1 cellular context compared by ENCODE assay signal in the genomic region with DNA sequence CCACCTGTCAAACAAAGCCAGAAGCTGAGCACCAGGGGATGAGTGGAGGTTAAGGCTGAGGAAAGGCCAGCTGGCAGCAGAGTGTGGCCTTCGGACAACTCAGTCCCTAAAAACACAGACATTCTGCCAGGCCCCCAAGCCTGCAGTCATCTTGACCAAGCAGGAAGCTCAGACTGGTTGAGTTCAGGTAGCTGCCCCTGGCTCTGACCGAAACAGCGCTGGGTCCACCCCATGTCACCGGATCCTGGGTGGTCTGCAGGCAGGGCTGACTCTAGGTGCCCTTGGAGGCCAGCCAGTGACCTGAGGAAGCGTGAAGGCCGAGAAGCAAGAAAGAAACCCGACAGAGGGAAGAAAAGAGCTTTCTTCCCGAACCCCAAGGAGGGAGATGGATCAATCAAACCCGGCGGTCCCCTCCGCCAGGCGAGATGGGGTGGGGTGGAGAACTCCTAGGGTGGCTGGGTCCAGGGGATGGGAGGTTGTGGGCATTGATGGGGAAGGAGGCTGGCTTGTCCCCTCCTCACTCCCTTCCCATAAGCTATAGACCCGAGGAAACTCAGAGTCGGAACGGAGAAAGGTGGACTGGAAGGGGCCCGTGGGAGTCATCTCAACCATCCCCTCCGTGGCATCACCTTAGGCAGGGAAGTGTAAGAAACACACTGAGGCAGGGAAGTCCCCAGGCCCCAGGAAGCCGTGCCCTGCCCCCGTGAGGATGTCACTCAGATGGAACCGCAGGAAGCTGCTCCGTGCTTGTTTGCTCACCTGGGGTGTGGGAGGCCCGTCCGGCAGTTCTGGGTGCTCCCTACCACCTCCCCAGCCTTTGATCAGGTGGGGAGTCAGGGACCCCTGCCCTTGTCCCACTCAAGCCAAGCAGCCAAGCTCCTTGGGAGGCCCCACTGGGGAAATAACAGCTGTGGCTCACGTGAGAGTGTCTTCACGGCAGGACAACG.
TF ChIP-seq lines count a peak whose summit lies in the region.

No MANE protein-coding gene starts in this region.

TF ChIP-seq in GM12878, 131 proteins besides CTCF, POLR2A, EP300 and RAD21 (continued from another document and continues in another):
- TF ChIP-seq MYB (IDR thresholded peaks at IDR 0.05; ENCODE audit: borderline replicate concordance, low read depth, low read length) (0 out of 2 replicates have a peak, but pooled peaks have one; percentile 39), ESRRA (IDR thresholded peaks at IDR 0.05; ENCODE audit: low read length) (no peak), EGR1 (IDR thresholded peaks at IDR 0.05; ENCODE audit: borderline replicate concordance in 1 of 2, low read depth in 2 of 2, low read length in 2 of 2) (peak in 1 of 2 experiments; percentile 51; a peak in 1 of 3 replicates), CHD2 (IDR thresholded peaks at IDR 0.05; ENCODE audit: borderline replicate concordance, low read depth, low read length) (0 out of 2 replicates have a peak, but pooled peaks have one; percentile 27), NFIC (IDR thresholded peaks at IDR 0.05; ENCODE audit: low read depth, low read length) (no peak), TCF12 (IDR thresholded peaks at IDR 0.05; ENCODE audit: low read depth, low read length) (peak; percentile 76; the same call in 1 of the 2 replicates), ATF7 (IDR thresholded peaks at IDR 0.05; ENCODE audit: low read depth) (0 out of 2 replicates have a peak, but pooled peaks have one; percentile 35), RAD51 (IDR thresholded peaks at IDR 0.05) (no peak), SPI1 (IDR thresholded peaks at IDR 0.05; ENCODE audit: borderline replicate concordance, insufficient read depth, low read depth, low read length) (peak; percentile 52; the same call in 1 of the 2 replicates), PAX5 (IDR thresholded peaks at IDR 0.05; ENCODE audit: borderline replicate concordance, low read depth, low read length) (peak; percentile 87), CREB1 (IDR thresholded peaks at IDR 0.05; ENCODE audit: low read depth) (0 out of 2 replicates have a peak, but pooled peaks have one; percentile 22), IKZF2 (IDR thresholded peaks at IDR 0.05) (peak; percentile 68 to 76), HDGF (IDR thresholded peaks at IDR 0.05) (0 out of 2 replicates have a peak, but pooled peaks have one; percentile 50), SP1 (IDR thresholded peaks at IDR 0.05; ENCODE audit: low read depth, low read length) (peak; percentile 42), IKZF1 (conservative IDR thresholded peaks at IDR 0.05) (peak; percentile 82), GABPA (IDR thresholded peaks at IDR 0.05; ENCODE audit: low read depth) (no peak), RB1 (IDR thresholded peaks at IDR 0.05; ENCODE audit: borderline replicate concordance) (no peak), BACH1 (IDR thresholded peaks at IDR 0.05; ENCODE audit: borderline replicate concordance) (peak; percentile 53; the same call in 1 of the 2 replicates), EED (IDR thresholded peaks at IDR 0.05; ENCODE audit: low read depth) (peak; percentile 78), TBL1XR1 (IDR thresholded peaks at IDR 0.05; ENCODE audit: low read depth, low read length) (0 out of 2 replicates have a peak, but pooled peaks have one; percentile 57), BCL11A (IDR thresholded peaks at IDR 0.05; ENCODE audit: low read depth, low read length) (peak; percentile 23; the same call in 1 of the 2 replicates), NBN (IDR thresholded peaks at IDR 0.05) (0 out of 2 replicates have a peak, but pooled peaks have one; percentile 19), SMC3 (IDR thresholded peaks at IDR 0.05; ENCODE audit: borderline replicate concordance, low read length) (0 out of 2 replicates have a peak, but pooled peaks have one; percentile 7), POU2F2 (IDR thresholded peaks at IDR 0.05; ENCODE audit: borderline replicate concordance, low read depth, low read length) (peak; percentile 59; the same call in 1 of the 3 replicates), BHLHE40 (IDR thresholded peaks at IDR 0.05; ENCODE audit: borderline replicate concordance in 1 of 2, low read depth in 2 of 2, low read length in 1 of 2) (peak; percentile 90 to 95)
- TF ChIP-seq, protein P1, sequence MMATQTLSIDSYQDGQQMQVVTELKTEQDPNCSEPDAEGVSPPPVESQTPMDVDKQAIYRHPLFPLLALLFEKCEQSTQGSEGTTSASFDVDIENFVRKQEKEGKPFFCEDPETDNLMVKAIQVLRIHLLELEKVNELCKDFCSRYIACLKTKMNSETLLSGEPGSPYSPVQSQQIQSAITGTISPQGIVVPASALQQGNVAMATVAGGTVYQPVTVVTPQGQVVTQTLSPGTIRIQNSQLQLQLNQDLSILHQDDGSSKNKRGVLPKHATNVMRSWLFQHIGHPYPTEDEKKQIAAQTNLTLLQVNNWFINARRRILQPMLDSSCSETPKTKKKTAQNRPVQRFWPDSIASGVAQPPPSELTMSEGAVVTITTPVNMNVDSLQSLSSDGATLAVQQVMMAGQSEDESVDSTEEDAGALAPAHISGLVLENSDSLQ (IDR thresholded peaks at IDR 0.05) = peak; percentile 93
- TF ChIP-seq, protein P2, sequence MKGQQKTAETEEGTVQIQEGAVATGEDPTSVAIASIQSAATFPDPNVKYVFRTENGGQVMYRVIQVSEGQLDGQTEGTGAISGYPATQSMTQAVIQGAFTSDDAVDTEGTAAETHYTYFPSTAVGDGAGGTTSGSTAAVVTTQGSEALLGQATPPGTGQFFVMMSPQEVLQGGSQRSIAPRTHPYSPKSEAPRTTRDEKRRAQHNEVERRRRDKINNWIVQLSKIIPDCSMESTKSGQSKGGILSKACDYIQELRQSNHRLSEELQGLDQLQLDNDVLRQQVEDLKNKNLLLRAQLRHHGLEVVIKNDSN (IDR thresholded peaks at IDR 0.05; ENCODE audit: borderline replicate concordance, extremely low read length, insufficient read depth, low read depth, low read length) = peak; percentile 23
- TF ChIP-seq, protein P3, sequence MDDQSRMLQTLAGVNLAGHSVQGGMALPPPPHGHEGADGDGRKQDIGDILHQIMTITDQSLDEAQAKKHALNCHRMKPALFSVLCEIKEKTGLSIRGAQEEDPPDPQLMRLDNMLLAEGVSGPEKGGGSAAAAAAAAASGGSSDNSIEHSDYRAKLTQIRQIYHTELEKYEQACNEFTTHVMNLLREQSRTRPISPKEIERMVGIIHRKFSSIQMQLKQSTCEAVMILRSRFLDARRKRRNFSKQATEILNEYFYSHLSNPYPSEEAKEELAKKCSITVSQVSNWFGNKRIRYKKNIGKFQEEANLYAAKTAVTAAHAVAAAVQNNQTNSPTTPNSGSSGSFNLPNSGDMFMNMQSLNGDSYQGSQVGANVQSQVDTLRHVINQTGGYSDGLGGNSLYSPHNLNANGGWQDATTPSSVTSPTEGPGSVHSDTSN (IDR thresholded peaks at IDR 0.05; ENCODE audit: insufficient replicate concordance, low read depth, low read length) = peak; percentile 87
- TF ChIP-seq, protein P4, sequence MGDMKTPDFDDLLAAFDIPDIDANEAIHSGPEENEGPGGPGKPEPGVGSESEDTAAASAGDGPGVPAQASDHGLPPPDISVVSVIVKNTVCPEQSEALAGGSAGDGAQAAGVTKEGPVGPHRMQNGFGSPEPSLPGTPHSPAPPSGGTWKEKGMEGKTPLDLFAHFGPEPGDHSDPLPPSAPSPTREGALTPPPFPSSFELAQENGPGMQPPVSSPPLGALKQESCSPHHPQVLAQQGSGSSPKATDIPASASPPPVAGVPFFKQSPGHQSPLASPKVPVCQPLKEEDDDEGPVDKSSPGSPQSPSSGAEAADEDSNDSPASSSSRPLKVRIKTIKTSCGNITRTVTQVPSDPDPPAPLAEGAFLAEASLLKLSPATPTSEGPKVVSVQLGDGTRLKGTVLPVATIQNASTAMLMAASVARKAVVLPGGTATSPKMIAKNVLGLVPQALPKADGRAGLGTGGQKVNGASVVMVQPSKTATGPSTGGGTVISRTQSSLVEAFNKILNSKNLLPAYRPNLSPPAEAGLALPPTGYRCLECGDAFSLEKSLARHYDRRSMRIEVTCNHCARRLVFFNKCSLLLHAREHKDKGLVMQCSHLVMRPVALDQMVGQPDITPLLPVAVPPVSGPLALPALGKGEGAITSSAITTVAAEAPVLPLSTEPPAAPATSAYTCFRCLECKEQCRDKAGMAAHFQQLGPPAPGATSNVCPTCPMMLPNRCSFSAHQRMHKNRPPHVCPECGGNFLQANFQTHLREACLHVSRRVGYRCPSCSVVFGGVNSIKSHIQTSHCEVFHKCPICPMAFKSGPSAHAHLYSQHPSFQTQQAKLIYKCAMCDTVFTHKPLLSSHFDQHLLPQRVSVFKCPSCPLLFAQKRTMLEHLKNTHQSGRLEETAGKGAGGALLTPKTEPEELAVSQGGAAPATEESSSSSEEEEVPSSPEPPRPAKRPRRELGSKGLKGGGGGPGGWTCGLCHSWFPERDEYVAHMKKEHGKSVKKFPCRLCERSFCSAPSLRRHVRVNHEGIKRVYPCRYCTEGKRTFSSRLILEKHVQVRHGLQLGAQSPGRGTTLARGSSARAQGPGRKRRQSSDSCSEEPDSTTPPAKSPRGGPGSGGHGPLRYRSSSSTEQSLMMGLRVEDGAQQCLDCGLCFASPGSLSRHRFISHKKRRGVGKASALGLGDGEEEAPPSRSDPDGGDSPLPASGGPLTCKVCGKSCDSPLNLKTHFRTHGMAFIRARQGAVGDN (IDR thresholded peaks at IDR 0.05) = peak; percentile 70
- TF ChIP-seq, protein P5, sequence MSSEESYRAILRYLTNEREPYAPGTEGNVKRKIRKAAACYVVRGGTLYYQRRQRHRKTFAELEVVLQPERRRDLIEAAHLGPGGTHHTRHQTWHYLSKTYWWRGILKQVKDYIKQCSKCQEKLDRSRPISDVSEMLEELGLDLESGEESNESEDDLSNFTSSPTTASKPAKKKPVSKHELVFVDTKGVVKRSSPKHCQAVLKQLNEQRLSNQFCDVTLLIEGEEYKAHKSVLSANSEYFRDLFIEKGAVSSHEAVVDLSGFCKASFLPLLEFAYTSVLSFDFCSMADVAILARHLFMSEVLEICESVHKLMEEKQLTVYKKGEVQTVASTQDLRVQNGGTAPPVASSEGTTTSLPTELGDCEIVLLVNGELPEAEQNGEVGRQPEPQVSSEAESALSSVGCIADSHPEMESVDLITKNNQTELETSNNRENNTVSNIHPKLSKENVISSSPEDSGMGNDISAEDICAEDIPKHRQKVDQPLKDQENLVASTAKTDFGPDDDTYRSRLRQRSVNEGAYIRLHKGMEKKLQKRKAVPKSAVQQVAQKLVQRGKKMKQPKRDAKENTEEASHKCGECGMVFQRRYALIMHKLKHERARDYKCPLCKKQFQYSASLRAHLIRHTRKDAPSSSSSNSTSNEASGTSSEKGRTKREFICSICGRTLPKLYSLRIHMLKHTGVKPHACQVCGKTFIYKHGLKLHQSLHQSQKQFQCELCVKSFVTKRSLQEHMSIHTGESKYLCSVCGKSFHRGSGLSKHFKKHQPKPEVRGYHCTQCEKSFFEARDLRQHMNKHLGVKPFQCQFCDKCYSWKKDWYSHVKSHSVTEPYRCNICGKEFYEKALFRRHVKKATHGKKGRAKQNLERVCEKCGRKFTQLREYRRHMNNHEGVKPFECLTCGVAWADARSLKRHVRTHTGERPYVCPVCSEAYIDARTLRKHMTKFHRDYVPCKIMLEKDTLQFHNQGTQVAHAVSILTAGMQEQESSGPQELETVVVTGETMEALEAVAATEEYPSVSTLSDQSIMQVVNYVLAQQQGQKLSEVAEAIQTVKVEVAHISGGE (CRISPR knock-in tag; IDR thresholded peaks at IDR 0.05) = no peak
- TF ChIP-seq, protein P6, sequence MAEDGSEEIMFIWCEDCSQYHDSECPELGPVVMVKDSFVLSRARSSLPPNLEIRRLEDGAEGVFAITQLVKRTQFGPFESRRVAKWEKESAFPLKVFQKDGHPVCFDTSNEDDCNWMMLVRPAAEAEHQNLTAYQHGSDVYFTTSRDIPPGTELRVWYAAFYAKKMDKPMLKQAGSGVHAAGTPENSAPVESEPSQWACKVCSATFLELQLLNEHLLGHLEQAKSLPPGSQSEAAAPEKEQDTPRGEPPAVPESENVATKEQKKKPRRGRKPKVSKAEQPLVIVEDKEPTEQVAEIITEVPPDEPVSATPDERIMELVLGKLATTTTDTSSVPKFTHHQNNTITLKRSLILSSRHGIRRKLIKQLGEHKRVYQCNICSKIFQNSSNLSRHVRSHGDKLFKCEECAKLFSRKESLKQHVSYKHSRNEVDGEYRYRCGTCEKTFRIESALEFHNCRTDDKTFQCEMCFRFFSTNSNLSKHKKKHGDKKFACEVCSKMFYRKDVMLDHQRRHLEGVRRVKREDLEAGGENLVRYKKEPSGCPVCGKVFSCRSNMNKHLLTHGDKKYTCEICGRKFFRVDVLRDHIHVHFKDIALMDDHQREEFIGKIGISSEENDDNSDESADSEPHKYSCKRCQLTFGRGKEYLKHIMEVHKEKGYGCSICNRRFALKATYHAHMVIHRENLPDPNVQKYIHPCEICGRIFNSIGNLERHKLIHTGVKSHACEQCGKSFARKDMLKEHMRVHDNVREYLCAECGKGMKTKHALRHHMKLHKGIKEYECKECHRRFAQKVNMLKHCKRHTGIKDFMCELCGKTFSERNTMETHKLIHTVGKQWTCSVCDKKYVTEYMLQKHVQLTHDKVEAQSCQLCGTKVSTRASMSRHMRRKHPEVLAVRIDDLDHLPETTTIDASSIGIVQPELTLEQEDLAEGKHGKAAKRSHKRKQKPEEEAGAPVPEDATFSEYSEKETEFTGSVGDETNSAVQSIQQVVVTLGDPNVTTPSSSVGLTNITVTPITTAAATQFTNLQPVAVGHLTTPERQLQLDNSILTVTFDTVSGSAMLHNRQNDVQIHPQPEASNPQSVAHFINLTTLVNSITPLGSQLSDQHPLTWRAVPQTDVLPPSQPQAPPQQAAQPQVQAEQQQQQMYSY (CRISPR knock-in tag; IDR thresholded peaks at IDR 0.05) = no peak
- TF ChIP-seq, protein P7, sequence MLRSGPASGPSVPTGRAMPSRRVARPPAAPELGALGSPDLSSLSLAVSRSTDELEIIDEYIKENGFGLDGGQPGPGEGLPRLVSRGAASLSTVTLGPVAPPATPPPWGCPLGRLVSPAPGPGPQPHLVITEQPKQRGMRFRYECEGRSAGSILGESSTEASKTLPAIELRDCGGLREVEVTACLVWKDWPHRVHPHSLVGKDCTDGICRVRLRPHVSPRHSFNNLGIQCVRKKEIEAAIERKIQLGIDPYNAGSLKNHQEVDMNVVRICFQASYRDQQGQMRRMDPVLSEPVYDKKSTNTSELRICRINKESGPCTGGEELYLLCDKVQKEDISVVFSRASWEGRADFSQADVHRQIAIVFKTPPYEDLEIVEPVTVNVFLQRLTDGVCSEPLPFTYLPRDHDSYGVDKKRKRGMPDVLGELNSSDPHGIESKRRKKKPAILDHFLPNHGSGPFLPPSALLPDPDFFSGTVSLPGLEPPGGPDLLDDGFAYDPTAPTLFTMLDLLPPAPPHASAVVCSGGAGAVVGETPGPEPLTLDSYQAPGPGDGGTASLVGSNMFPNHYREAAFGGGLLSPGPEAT (IDR thresholded peaks at IDR 0.05; ENCODE audit: low read depth) = peak; percentile 82
- TF ChIP-seq, protein P8, sequence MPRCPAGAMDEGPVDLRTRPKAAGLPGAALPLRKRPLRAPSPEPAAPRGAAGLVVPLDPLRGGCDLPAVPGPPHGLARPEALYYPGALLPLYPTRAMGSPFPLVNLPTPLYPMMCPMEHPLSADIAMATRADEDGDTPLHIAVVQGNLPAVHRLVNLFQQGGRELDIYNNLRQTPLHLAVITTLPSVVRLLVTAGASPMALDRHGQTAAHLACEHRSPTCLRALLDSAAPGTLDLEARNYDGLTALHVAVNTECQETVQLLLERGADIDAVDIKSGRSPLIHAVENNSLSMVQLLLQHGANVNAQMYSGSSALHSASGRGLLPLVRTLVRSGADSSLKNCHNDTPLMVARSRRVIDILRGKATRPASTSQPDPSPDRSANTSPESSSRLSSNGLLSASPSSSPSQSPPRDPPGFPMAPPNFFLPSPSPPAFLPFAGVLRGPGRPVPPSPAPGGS (IDR thresholded peaks at IDR 0.05; ENCODE audit: borderline replicate concordance, insufficient read depth, low read depth, low read length, poor library complexity, severe bottlenecking) = peak; percentile 40
